Comparison of ENCODE assay signal across 27 cellular contexts in the genomic region with DNA sequence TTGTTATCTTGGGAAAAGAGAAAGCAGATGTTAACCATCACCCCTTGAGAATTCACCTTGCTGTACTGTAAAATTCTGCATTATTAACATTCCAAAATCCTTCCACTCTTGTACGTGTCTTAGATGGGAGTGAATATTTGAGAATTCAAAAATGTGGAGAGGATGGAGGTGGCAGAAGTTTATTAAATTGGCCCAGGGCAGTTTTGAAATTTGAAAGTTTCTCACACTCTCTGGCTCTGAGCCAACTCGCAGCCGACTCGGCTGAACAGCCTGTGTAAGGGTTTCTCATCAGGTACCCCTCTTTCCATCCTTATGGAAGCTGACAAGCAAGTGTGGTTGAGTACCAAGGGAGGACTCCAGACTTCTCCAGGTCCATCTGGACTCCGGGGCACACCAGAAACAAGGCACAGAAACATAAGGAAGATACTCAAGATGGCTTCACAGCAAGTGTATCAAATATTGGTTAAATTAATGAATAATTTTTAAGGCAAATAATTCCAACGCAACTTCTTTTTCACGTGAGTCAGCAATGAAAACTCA.
"Had no signal": no experiment of that assay in that cellular context is flagged by ENCODE, and none has a peak within 500 bp of the region (broad histone marks: within the 10 kb centered on the region; RNA-seq: fewer than 3 reads in every experiment).

No MANE protein-coding gene starts in this region.

- H3K9me3 ChIP-seq: colonic mucosa, left lung, mucosa of descending colon, prostate gland, sigmoid colon, thyroid gland had no signal

- H3K36me3 Mint-ChIP-seq: mesothelial cell of epicardium; naive B cell; natural killer cell treated with Interleukin-12 subunit alpha and Interleukin-12 subunit beta and Interleukin-15 and Interleukin-18, amount 100 ng/mL, for 72 hours; stimulated activated memory B cell treated with anti-CD40 and anti-IgM and Interleukin-4, amounts not matched to agents 10 μg/mL and 1 μg/mL and 100 μg/mL, for 72 hours had no signal

- H3K27ac ChIP-seq: colonic mucosa, epithelial cell of prostate, esophagus muscularis mucosa, foreskin keratinocyte, gastroesophageal sphincter, heart right ventricle, left lung, prostate gland, sigmoid colon, spleen, stomach, thyroid gland had no signal

- DNase-seq: colonic mucosa; effector CD8-positive, alpha-beta T cell; endodermal cell; foreskin keratinocyte; heart right ventricle; hippocampal formation; left cardiac atrium; left lung; mesenchymal stem cell; mucosa of descending colon; naive B cell; nucleus accumbens; right cardiac atrium; sigmoid colon; spleen; stimulated activated CD4-positive, alpha-beta T cell treated with anti-CD3 and anti-CD28 coated beads, Interleukin-4, amount 100 ng/mL, for 4 hours; stomach; thyroid gland had no signal

- H3K4me1 ChIP-seq: foreskin keratinocyte, prostate gland had no signal

- H3K27ac Mint-ChIP-seq: dendritic cell treated with granulocyte-macrophage colony-stimulating factor and Interleukin-4, amounts not matched to agents 40 ng/mL and 50 ng/mL, for 4 days; endodermal cell; mesothelial cell of epicardium; naive B cell; natural killer cell treated with Interleukin-12 subunit alpha and Interleukin-12 subunit beta and Interleukin-15 and Interleukin-18, amount 100 ng/mL, for 72 hours; stimulated activated memory B cell treated with anti-CD40 and anti-IgM and Interleukin-4, amounts not matched to agents 10 μg/mL and 1 μg/mL and 100 μg/mL, for 72 hours had no signal

- H3K4me3 Mint-ChIP-seq: dendritic cell treated with granulocyte-macrophage colony-stimulating factor and Interleukin-4, amounts not matched to agents 40 ng/mL and 50 ng/mL, for 4 days; endodermal cell; mesothelial cell of epicardium; naive B cell; natural killer cell treated with Interleukin-12 subunit alpha and Interleukin-12 subunit beta and Interleukin-15 and Interleukin-18, amount 100 ng/mL, for 72 hours; stimulated activated memory B cell treated with anti-CD40 and anti-IgM and Interleukin-4, amounts not matched to agents 10 μg/mL and 1 μg/mL and 100 μg/mL, for 72 hours had no signal

- H3K36me3 ChIP-seq: colonic mucosa, esophagus muscularis mucosa, gastroesophageal sphincter, heart right ventricle, left lung, prostate gland, sigmoid colon, spleen, stomach, thyroid gland had no signal

- H3K9me3 Mint-ChIP-seq: mesothelial cell of epicardium; natural killer cell treated with Interleukin-12 subunit alpha and Interleukin-12 subunit beta and Interleukin-15 and Interleukin-18, amount 100 ng/mL, for 72 hours; stimulated activated memory B cell treated with anti-CD40 and anti-IgM and Interleukin-4, amounts not matched to agents 10 μg/mL and 1 μg/mL and 100 μg/mL, for 72 hours had no signal

- H3K4me3 ChIP-seq: colonic mucosa, esophagus muscularis mucosa, gastroesophageal sphincter, heart right ventricle, left lung, mucosa of descending colon, prostate gland, sigmoid colon, spleen, stomach, thyroid gland had no signal

- FAIRE-seq: islet of Langerhans had no signal
